In genomic region chr10:49369216-49370162, GRCh38 we compare ENCODE assay signal across 24 cellular contexts. TPM values are rescaled to one million over a fixed set of nuclear protein-coding genes. Genes with fewer than 3 reads are reported as not detected.
DNase-seq lines count a peak whose midpoint lies in the region; ATAC-seq and TF ChIP-seq lines count a peak whose summit lies in the region.
"Had no signal": no experiment of that assay in that cellular context is flagged by ENCODE, and none has a peak within 500 bp of the region (broad histone marks: within the 10 kb centered on the region; RNA-seq: fewer than 3 reads in every experiment).

No MANE protein-coding gene starts in this region.

- H3K27me3 ChIP-seq in PC-3 (ENCODE audit: low read length), result peaks cover 29% of the 10 kb centered on the region
- H3K27me3 ChIP-seq: sigmoid colon, SJCRH30 had no signal

- no peak for TF ChIP-seq CTCF in PC-3 (conservative IDR thresholded peaks at IDR 0.05; ENCODE audit: low read depth, low read length)

- no peaks in the 10 kb centered on the region for H3K36me3 ChIP-seq in PC-3 (ENCODE audit: low read depth, low read length)
- H3K36me3 ChIP-seq: esophagus muscularis mucosa, sigmoid colon, thoracic aorta had no signal

- no peak overlapping the region for H3K9ac ChIP-seq in PC-3 (ENCODE audit: low read length)
- H3K9ac ChIP-seq: parathyroid adenoma had no signal

- no peaks in the 10 kb centered on the region for H3K79me2 ChIP-seq in PC-3 (ENCODE audit: low read length)
- H3K79me2 ChIP-seq: parathyroid adenoma had no signal

- DNase-seq in EH (ENCODE audit: low read depth) (peak; percentile 43), PC-3 (peak; percentile 31), dermis blood vessel endothelial cell (peak; percentile 2), smooth muscle cell of the brain vasculature (ENCODE audit: low read depth, low spot score) (peak; percentile 55), SHP77 treated with DMSO at 0.1 percent for 48 hours (lab: John Stamatoyannopoulos, UW) (no peak), NCI-H345 treated with DMSO at 0.1 percent for 48 hours (lab: John Stamatoyannopoulos, UW; ENCODE audit: unreplicated experiment) (no peak), cerebellum (ENCODE audit: low spot score) (no peak)
- DNase-seq: activated CD4-positive, alpha-beta T cell treated with anti-CD3 and anti-CD28 coated beads, Interleukin-2, amount 50 U/mL, for 4 hours; amniotic stem cell; DND-41; effector memory CD4-positive, alpha-beta T cell; Karpas-422; left cardiac atrium; NCI-H510A treated with DMSO at 0.1 percent for 48 hours; sigmoid colon; SJCRH30; stimulated activated CD4-positive, alpha-beta T cell treated with anti-CD3 and anti-CD28 coated beads, Interleukin-1b, Interleukin-23, amount 100 ng/mL, for 48 hours had no signal

- no peak overlapping the region for H2AFZ ChIP-seq in PC-3 (ENCODE audit: low read length)
- H2AFZ ChIP-seq: parathyroid adenoma had no signal

- no peak for ATAC-seq in PC-3
- ATAC-seq: left cardiac atrium; natural killer cell treated with Interleukin-12 subunit alpha and Interleukin-12 subunit beta and Interleukin-15 and Interleukin-18, amount 100 ng/mL, for 72 hours had no signal

- no TSS peak for BruUV-seq in PC-3 (replicated peaks; lab: Mats Ljungman, UMichigan)

- CTCF ChIA-PET in PC-3 (lab: Charles Lee), result no interaction called here

- no peaks in the 10 kb centered on the region for H3K9me3 ChIP-seq in PC-3 (ENCODE audit: low read length)
- H3K9me3 ChIP-seq: esophagus muscularis mucosa, sigmoid colon, SJCRH30, thoracic aorta had no signal

- 0 out of 2 replicates have a peak, but pooled peaks cover 4% of the 10 kb centered on the region for H3K9me2 ChIP-seq in PC-3 (replicated peaks; ENCODE audit: low read length)

- no peaks in the 10 kb centered on the region for H3F3A ChIP-seq in PC-3 (ENCODE audit: low read length, unreplicated experiment)

- intact Hi-C loops in PC-3 (cut with micrococcal nuclease), result no loop called here

- no peaks in the 10 kb centered on the region for H3K4me1 ChIP-seq in PC-3 (ENCODE audit: insufficient read depth, low read length)
- H3K4me1 ChIP-seq: esophagus muscularis mucosa, parathyroid adenoma, sigmoid colon, SJCRH30 had no signal

- H3K4me3 ChIP-seq in PC-3 (ENCODE audit: low read length), result no peak overlapping the region
- H3K4me3 ChIP-seq: esophagus muscularis mucosa, sigmoid colon, SJCRH30, thoracic aorta had no signal

- H4K20me1 ChIP-seq in PC-3 (ENCODE audit: low read length), result no peaks in the 10 kb centered on the region

- no peak overlapping the region for H3K27ac ChIP-seq in PC-3 (ENCODE audit: low read length)
- H3K27ac ChIP-seq: esophagus muscularis mucosa, parathyroid adenoma, sigmoid colon, SJCRH30, thoracic aorta had no signal

- H3K4me2 ChIP-seq in PC-3 (ENCODE audit: low read length), result no peak overlapping the region

- POLR2A ChIA-PET in PC-3 (lab: Charles Lee; ENCODE audit: unreplicated experiment), result interaction anchor here (0.6 kb wide), 1 partner anchor 136 kb away, joined by 4 read pairs; no protein-coding TSS in a partner anchor

RNA-seq across cellular contexts. Expression of gene DRGX, which starts 26.4 kb away (rescaled TPM):
- 0.12 and 0.33 TPM in 2 replicates for total RNA-seq in PC-3 (2014; rRNA removed)
- not detected in 2 replicates for total RNA-seq in dermis blood vessel endothelial cell
- not detected for total RNA-seq in cerebellum
- total RNA-seq: esophagus muscularis mucosa; H1; left cardiac atrium; mesothelial cell of epicardium; natural killer cell treated with Interleukin-12 subunit alpha and Interleukin-12 subunit beta and Interleukin-15 and Interleukin-18, amount 100 ng/mL, for 72 hours; sigmoid colon; T-helper 1 cell treated with Interleukin-12 subunit alpha and Interleukin-12 subunit beta and Interleukin-4 antibody, amounts not matched to agents 30 ng/mL and 1 ng/mL, for 36 hours; thoracic aorta had no signal

Comparison
In these comparisons a context has a peak if more than half of its experiments do, and no peak if none do; other contexts are left out.
1. DNase-seq: peak in EH (single experiment), PC-3 (single experiment), dermis blood vessel endothelial cell (single experiment) and smooth muscle cell of the brain vasculature (single experiment); none in SHP77 treated with DMSO at 0.1 percent for 48 hours (single experiment), NCI-H345 treated with DMSO at 0.1 percent for 48 hours (single experiment) and cerebellum (single experiment).